In the genomic region with DNA sequence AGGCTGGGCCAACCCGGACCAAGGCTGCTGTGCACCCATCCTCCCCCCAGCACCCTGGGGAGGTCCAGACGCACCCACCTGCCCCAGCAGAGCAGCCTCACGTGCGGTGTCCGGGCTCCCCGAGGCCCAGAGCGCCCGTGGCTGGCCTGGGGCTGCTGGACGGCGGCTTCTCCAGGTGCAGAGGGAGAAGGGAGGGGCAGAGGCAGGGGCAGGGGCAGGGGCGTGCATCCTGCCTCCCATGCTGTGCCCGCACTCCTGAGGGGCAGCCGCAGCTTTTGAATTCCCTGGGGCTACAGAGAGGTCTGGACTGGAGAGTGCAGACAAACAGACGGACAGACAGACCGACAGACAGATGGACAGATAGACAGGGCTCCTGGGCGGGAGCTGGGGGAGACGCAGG, we compare ENCODE assay signal across 32 cellular contexts.
"Had no signal": no experiment of that assay in that cellular context is flagged by ENCODE, and none has a peak within 500 bp of the region (broad histone marks: within the 10 kb centered on the region; RNA-seq: fewer than 3 reads in every experiment).

No MANE protein-coding gene starts in this region.

- H3K9me3 ChIP-seq: colonic mucosa, thoracic aorta, uterus had no signal

- H3K4me2 ChIP-seq: hepatocyte had no signal

- H2AFZ ChIP-seq: hepatocyte, parathyroid adenoma had no signal

- H3K27ac Mint-ChIP-seq: activated naive CD8-positive, alpha-beta T cell treated with anti-CD3 and anti-CD28 coated beads for 36 hours; brain; effector memory CD8-positive, alpha-beta T cell; mesothelial cell of epicardium; naive B cell; stimulated activated naive CD8-positive, alpha-beta T cell treated with anti-CD3 and anti-CD28 coated beads, Interleukin-15, Interleukin-2, amounts not matched to agents 100 ng/mL and 50 ng/mL, for 24 hours; T-helper 1 cell treated with Interleukin-12 subunit alpha and Interleukin-12 subunit beta and Interleukin-4 antibody, amounts not matched to agents 30 μg/mL and 1 μg/mL, for 36 hours had no signal

- H3K36me3 ChIP-seq: ascending aorta, cardiac muscle cell, colonic mucosa, gastroesophageal sphincter, thoracic aorta, uterus had no signal

- H3K9me3 Mint-ChIP-seq: effector memory CD8-positive, alpha-beta T cell had no signal

- H3K27ac ChIP-seq: ascending aorta, cardiac muscle cell, colonic mucosa, gastroesophageal sphincter, hepatocyte, parathyroid adenoma, thoracic aorta, uterus, VCaP had no signal

- H3K4me3 ChIP-seq: ascending aorta, cardiac muscle cell, colonic mucosa, gastroesophageal sphincter, hepatocyte, thoracic aorta, uterus had no signal

- H3K27me3 ChIP-seq: ascending aorta, cardiac muscle cell, colonic mucosa, hepatocyte had no signal

- H3K27me3 Mint-ChIP-seq: activated naive CD8-positive, alpha-beta T cell treated with anti-CD3 and anti-CD28 coated beads for 36 hours; effector memory CD8-positive, alpha-beta T cell; stimulated activated naive CD8-positive, alpha-beta T cell treated with anti-CD3 and anti-CD28 coated beads, Interleukin-15, Interleukin-2, amounts not matched to agents 100 ng/mL and 50 ng/mL, for 24 hours had no signal

- H3K4me1 Mint-ChIP-seq: naive B cell had no signal

- H3K79me2 ChIP-seq: hepatocyte, parathyroid adenoma had no signal

- DNase-seq: activated CD4-positive, alpha-beta T cell treated with anti-CD3 and anti-CD28 coated beads for 4 hours; activated CD4-positive, alpha-beta T cell treated with anti-CD3 and anti-CD28 coated beads, Interleukin-2, amount 50 U/mL, for 4 hours; activated effector memory CD4-positive, alpha-beta T cell treated with Interleukin-2 at 50 U/mL for 16 hours; activated naive CD4-positive, alpha-beta T cell treated with Interleukin-2 at 50 U/mL for 16 hours; activated naive CD8-positive, alpha-beta T cell treated with anti-CD3 and anti-CD28 coated beads for 36 hours; cerebellar nuclear complex; colonic mucosa; effector memory CD8-positive, alpha-beta T cell; islet precursor cell; left ventricle myocardium superior; mammary epithelial cell; naive B cell; nucleus accumbens; right cardiac atrium; stimulated activated CD4-positive, alpha-beta T cell treated with anti-CD3 and anti-CD28 coated beads, Interleukin-12 subunit alpha, Interleukin-12 subunit beta, amount 100 ng/mL, for 4 hours; stimulated activated CD4-positive, alpha-beta T cell treated with anti-CD3 and anti-CD28 coated beads, Interleukin-4, amount 100 ng/mL, for 1 hour; T-helper 9 cell; trophoblast cell; uterus had no signal

- H3K4me1 ChIP-seq: ascending aorta, colonic mucosa, parathyroid adenoma had no signal

- H3K36me3 Mint-ChIP-seq: activated naive CD8-positive, alpha-beta T cell treated with anti-CD3 and anti-CD28 coated beads for 36 hours; brain; mesothelial cell of epicardium had no signal

- H3K9ac ChIP-seq: parathyroid adenoma had no signal

- H3K4me3 Mint-ChIP-seq: activated naive CD8-positive, alpha-beta T cell treated with anti-CD3 and anti-CD28 coated beads for 36 hours; brain; effector memory CD8-positive, alpha-beta T cell; mesothelial cell of epicardium; naive B cell; stimulated activated naive CD8-positive, alpha-beta T cell treated with anti-CD3 and anti-CD28 coated beads, Interleukin-15, Interleukin-2, amounts not matched to agents 100 ng/mL and 50 ng/mL, for 24 hours; T-helper 1 cell treated with Interleukin-12 subunit alpha and Interleukin-12 subunit beta and Interleukin-4 antibody, amounts not matched to agents 30 μg/mL and 1 μg/mL, for 36 hours had no signal

- FAIRE-seq: endothelial cell of umbilical vein, TTC549 had no signal
